ENCODE assay signal across 1 cellular context in the genomic region with DNA sequence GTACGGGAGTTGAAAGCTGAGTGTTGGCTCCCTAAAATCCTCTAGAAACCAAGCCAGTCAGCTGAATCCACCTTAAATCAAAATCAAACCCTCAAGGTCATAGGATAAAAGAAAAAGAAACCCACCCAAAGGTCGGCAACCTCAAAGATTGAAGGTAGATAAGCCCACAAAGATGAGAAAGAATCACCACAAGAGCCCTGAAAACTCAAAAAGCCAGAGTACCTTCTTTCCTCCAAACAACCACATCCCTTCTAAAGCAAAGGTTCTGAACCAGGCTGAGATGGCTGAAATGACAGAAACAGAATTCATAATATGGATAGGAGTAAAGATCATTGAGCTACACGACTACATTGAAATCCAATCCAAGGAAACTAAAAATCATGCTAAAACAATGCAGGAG.
TF ChIP-seq lines count a peak whose summit lies in the region.

No MANE protein-coding gene starts in this region.

TF ChIP-seq in HepG2, 621 proteins besides CTCF, POLR2A, EP300 and RAD21 (continued from another document):
- TF ChIP-seq, protein P1, sequence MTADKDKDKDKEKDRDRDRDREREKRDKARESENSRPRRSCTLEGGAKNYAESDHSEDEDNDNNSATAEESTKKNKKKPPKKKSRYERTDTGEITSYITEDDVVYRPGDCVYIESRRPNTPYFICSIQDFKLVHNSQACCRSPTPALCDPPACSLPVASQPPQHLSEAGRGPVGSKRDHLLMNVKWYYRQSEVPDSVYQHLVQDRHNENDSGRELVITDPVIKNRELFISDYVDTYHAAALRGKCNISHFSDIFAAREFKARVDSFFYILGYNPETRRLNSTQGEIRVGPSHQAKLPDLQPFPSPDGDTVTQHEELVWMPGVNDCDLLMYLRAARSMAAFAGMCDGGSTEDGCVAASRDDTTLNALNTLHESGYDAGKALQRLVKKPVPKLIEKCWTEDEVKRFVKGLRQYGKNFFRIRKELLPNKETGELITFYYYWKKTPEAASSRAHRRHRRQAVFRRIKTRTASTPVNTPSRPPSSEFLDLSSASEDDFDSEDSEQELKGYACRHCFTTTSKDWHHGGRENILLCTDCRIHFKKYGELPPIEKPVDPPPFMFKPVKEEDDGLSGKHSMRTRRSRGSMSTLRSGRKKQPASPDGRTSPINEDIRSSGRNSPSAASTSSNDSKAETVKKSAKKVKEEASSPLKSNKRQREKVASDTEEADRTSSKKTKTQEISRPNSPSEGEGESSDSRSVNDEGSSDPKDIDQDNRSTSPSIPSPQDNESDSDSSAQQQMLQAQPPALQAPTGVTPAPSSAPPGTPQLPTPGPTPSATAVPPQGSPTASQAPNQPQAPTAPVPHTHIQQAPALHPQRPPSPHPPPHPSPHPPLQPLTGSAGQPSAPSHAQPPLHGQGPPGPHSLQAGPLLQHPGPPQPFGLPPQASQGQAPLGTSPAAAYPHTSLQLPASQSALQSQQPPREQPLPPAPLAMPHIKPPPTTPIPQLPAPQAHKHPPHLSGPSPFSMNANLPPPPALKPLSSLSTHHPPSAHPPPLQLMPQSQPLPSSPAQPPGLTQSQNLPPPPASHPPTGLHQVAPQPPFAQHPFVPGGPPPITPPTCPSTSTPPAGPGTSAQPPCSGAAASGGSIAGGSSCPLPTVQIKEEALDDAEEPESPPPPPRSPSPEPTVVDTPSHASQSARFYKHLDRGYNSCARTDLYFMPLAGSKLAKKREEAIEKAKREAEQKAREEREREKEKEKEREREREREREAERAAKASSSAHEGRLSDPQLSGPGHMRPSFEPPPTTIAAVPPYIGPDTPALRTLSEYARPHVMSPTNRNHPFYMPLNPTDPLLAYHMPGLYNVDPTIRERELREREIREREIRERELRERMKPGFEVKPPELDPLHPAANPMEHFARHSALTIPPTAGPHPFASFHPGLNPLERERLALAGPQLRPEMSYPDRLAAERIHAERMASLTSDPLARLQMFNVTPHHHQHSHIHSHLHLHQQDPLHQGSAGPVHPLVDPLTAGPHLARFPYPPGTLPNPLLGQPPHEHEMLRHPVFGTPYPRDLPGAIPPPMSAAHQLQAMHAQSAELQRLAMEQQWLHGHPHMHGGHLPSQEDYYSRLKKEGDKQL (CRISPR knock-in tag; IDR thresholded peaks at IDR 0.05; ENCODE audit: low read depth): no peak
- TF ChIP-seq FOXJ3 (CRISPR knock-in tag; IDR thresholded peaks at IDR 0.05; ENCODE audit: borderline replicate concordance) (no peak), ZNF839 (CRISPR knock-in tag; IDR thresholded peaks at IDR 0.05; ENCODE audit: borderline replicate concordance) (no peak)
